Comparison of ENCODE assay signal across 8 cellular contexts in the genomic region with DNA sequence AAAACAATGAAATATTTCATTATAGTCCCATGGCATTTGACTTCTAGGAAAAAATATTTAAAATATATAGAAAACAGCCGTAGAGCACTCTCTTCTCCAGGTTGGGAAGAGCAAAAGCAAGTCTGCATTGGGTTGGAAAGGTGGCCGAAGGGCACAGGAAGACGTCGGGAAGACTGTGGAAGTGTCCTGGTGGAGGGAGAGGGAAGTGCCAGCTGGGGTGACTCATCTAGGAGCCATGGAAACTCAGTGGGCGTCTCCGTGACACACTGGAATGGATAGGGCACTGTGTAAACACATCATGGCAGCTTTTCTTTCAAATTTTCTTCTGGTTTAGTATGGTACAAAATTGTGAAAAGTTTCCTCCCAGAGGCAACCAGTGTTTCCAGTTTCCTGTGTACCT. TPM values are rescaled to one million over a fixed set of nuclear protein-coding genes. Genes with fewer than 3 reads are reported as not detected.
DNase-seq lines count a peak whose midpoint lies in the region; ATAC-seq and TF ChIP-seq lines count a peak whose summit lies in the region.

No MANE protein-coding gene starts in this region.

- peaks cover 24% of the 10 kb centered on the region for H3K4me1 Mint-ChIP-seq in activated T-cell treated with anti-CD3 and anti-CD28 coated beads, Interleukin-2, amount 50 U/mL, for 4 hours (ENCODE audit: low read depth)

- peak; percentile 91 for DNase-seq in Daoy (ENCODE audit: low read depth)
- peak; percentile 91 for DNase-seq in RKO (ENCODE audit: low spot score)
- peak; percentile 77 to 78 for DNase-seq in fibroblast of lung (ENCODE audit: low read depth in 2 of 2)
- DNase-seq in osteoblast (ENCODE audit: insufficient read length, low spot score, missing footprints): peak; percentile 96
- no peak for DNase-seq in SIG-M5 treated with dmso at 0.1 percent for 504 hours (lab: John Stamatoyannopoulos, UW; ENCODE audit: unreplicated experiment)
- DNase-seq in activated T-cell treated with anti-CD3 and anti-CD28 coated beads, Interleukin-2, amount 50 U/mL, for 4 hours: no peak

- H3K4me3 ChIP-seq in fibroblast of lung (replicated peaks in 1 of 4; ENCODE audit: control extremely low read depth in 1 of 4, insufficient read depth in 1 of 4, low read depth in 3 of 4, low read length in 4 of 4) (no peak overlapping the region), osteoblast (ENCODE audit: insufficient read depth, low read length) (no peak overlapping the region)

- H3K9ac ChIP-seq in fibroblast of lung (ENCODE audit: insufficient read depth, low read length): no peak overlapping the region

- H3K27me3 Mint-ChIP-seq in activated T-cell treated with anti-CD3 and anti-CD28 coated beads, Interleukin-2, amount 50 U/mL, for 4 hours (ENCODE audit: low read depth): no peaks in the 10 kb centered on the region

- no peak overlapping the region for H2AFZ ChIP-seq in fibroblast of lung (ENCODE audit: low read length)
- H2AFZ ChIP-seq in osteoblast (ENCODE audit: low read length): no peak overlapping the region

- H3K27ac ChIP-seq in fibroblast of lung (ENCODE audit: insufficient read depth, low read length): peak overlapping the region; percentile 17
- peak overlapping the region; percentile 68 for H3K27ac ChIP-seq in osteoblast (ENCODE audit: low read depth, low read length)

- peaks cover 38% of the 10 kb centered on the region for H3K36me3 Mint-ChIP-seq in activated T-cell treated with anti-CD3 and anti-CD28 coated beads, Interleukin-2, amount 50 U/mL, for 4 hours (ENCODE audit: insufficient read depth)

- H3K36me3 ChIP-seq in fibroblast of lung (ENCODE audit: control insufficient read depth, insufficient read depth, low read length): peaks cover 9% of the 10 kb centered on the region
- peaks cover 45% of the 10 kb centered on the region for H3K36me3 ChIP-seq in osteoblast (ENCODE audit: insufficient read depth, low read length)

- no peaks in the 10 kb centered on the region for H3K9me3 Mint-ChIP-seq in activated T-cell treated with anti-CD3 and anti-CD28 coated beads, Interleukin-2, amount 50 U/mL, for 4 hours

- TF ChIP-seq CTCF in fibroblast of lung (conservative IDR thresholded peaks at IDR 0.05 in 1 of 2, IDR thresholded peaks at IDR 0.05 in 1 of 2; ENCODE audit: low read depth in 1 of 2, low read length in 2 of 2): peak; percentile 60 to 71
- TF ChIP-seq CTCF in osteoblast (IDR thresholded peaks at IDR 0.05; ENCODE audit: extremely low read depth, low read depth, low read length): peak; percentile 65

- H3K4me3 Mint-ChIP-seq in activated T-cell treated with anti-CD3 and anti-CD28 coated beads, Interleukin-2, amount 50 U/mL, for 4 hours: no peak overlapping the region

- H3K9me3 ChIP-seq in fibroblast of lung (ENCODE audit: control insufficient read depth, insufficient read depth, low read depth, low read length): no peaks in the 10 kb centered on the region
- H3K9me3 ChIP-seq in osteoblast (ENCODE audit: low read depth, low read length): no peaks in the 10 kb centered on the region

- H4K20me1 ChIP-seq in fibroblast of lung (ENCODE audit: control insufficient read depth, extremely low read depth, insufficient read depth, low read length): no peaks in the 10 kb centered on the region
- H4K20me1 ChIP-seq in osteoblast (ENCODE audit: insufficient read depth, low read length): peaks cover 22% of the 10 kb centered on the region

- H3K4me2 ChIP-seq in fibroblast of lung (ENCODE audit: extremely low read depth, insufficient read depth, low read length) (peak overlapping the region; percentile 32), osteoblast (ENCODE audit: insufficient read depth, low read length) (peak overlapping the region; percentile 69)

- H3K79me2 ChIP-seq in fibroblast of lung (ENCODE audit: control insufficient read depth, insufficient read depth, low read length): peaks cover 20% of the 10 kb centered on the region
- peaks cover 56% of the 10 kb centered on the region for H3K79me2 ChIP-seq in osteoblast (ENCODE audit: insufficient read depth, low read length)

- H3K27me3 ChIP-seq in fibroblast of lung (ENCODE audit: control insufficient read depth, insufficient read depth, low read length): no peaks in the 10 kb centered on the region
- no peaks in the 10 kb centered on the region for H3K27me3 ChIP-seq in osteoblast (ENCODE audit: insufficient read depth, low read length)

- no peak for ATAC-seq in GM21528 (IDR thresholded peaks at IDR 0.05; ENCODE audit: low FRiP score, unreplicated experiment)
- no peak for ATAC-seq in activated T-cell treated with anti-CD3 and anti-CD28 coated beads, Interleukin-2, amount 50 U/mL, for 4 hours
- no peak for ATAC-seq in GM18502 (IDR thresholded peaks at IDR 0.05; ENCODE audit: poor library complexity, unreplicated experiment)

- peaks cover 5% of the 10 kb centered on the region for H3K4me1 ChIP-seq in fibroblast of lung (ENCODE audit: control insufficient read depth, extremely low read depth, insufficient read depth, low read length)
- H3K4me1 ChIP-seq in osteoblast (ENCODE audit: insufficient read depth, low read length): peaks cover 13% of the 10 kb centered on the region

RNA-seq across cellular contexts. Expression of gene GTPBP1, which starts 12.7 kb away (rescaled TPM):
- total RNA-seq in Daoy (2014; rRNA removed; shearing (Covaris generic)): 16.5 and 23.5 TPM in 2 replicates
- 18.0 and 23.1 TPM in 2 replicates for total RNA-seq in fibroblast of lung
- polyA plus RNA-seq in fibroblast of lung: 20.6 and 26.6 TPM in 2 replicates
- 19.6 and 22.2 TPM in 2 replicates for polyA plus RNA-seq in fibroblast of lung (2012)
- 59.4 and 70.1 TPM in 2 replicates for polyA minus RNA-seq in fibroblast of lung (ENCODE audit: low replicate concordance)
- total RNA-seq in osteoblast: 28.3 and 34.7 TPM in 2 replicates
- 10 to 100 TPM; 69.9 to 80.4 (median 76.5) TPM for total RNA-seq in activated T-cell treated with anti-CD3 and anti-CD28 coated beads, Interleukin-2, amount 50 U/mL, for 4 hours

RNA-seq across cellular contexts. Expression of gene JOSD1, which starts 17.7 kb away (rescaled TPM):
- 45.2 and 51.5 TPM in 2 replicates for total RNA-seq in Daoy (2014; rRNA removed; shearing (Covaris generic))
- total RNA-seq in fibroblast of lung (59.1 and 62.1 TPM in 2 replicates), osteoblast (82.2 and 86.1 TPM in 2 replicates)
- polyA plus RNA-seq in fibroblast of lung: 35.9 and 40.5 TPM in 2 replicates
- polyA plus RNA-seq in fibroblast of lung (2012): 32.4 and 32.9 TPM in 2 replicates
- polyA minus RNA-seq in fibroblast of lung (ENCODE audit: low replicate concordance): 43.6 and 54.7 TPM in 2 replicates
- total RNA-seq in activated T-cell treated with anti-CD3 and anti-CD28 coated beads, Interleukin-2, amount 50 U/mL, for 4 hours: 10 to 100 TPM; 65.3 to 76.0 (median 72.8) TPM

RNA-seq across cellular contexts. Expression of gene TOMM22, which starts 36.7 kb away (rescaled TPM):
- total RNA-seq in Daoy (2014; rRNA removed; shearing (Covaris generic)): 70.4 and 79.0 TPM in 2 replicates
- total RNA-seq in fibroblast of lung (61.1 and 65.0 TPM in 2 replicates), osteoblast (57.2 and 60.4 TPM in 2 replicates)
- 80.3 and 112 TPM in 2 replicates for polyA plus RNA-seq in fibroblast of lung
- polyA plus RNA-seq in fibroblast of lung (2012): 59.8 and 89.6 TPM in 2 replicates
- 6.9 and 12.3 TPM in 2 replicates for polyA minus RNA-seq in fibroblast of lung (ENCODE audit: low replicate concordance)
- 100 to 1,000 TPM; 247 to 280 (median 249) TPM for total RNA-seq in activated T-cell treated with anti-CD3 and anti-CD28 coated beads, Interleukin-2, amount 50 U/mL, for 4 hours

RNA-seq across cellular contexts. Expression of gene SUN2, which starts 37.4 kb away (rescaled TPM):
- 64.7 and 89.9 TPM in 2 replicates for total RNA-seq in Daoy (2014; rRNA removed; shearing (Covaris generic))
- total RNA-seq in fibroblast of lung (42.1 and 76.6 TPM in 2 replicates), osteoblast (95.2 and 105 TPM in 2 replicates)
- polyA plus RNA-seq in fibroblast of lung: 26.2 and 27.4 TPM in 2 replicates
- polyA plus RNA-seq in fibroblast of lung (2012): 46.4 and 50.4 TPM in 2 replicates
- polyA minus RNA-seq in fibroblast of lung (ENCODE audit: low replicate concordance): 183 and 189 TPM in 2 replicates
- 10 to 100 TPM; 30.1 to 44.6 (median 44.0) TPM for total RNA-seq in activated T-cell treated with anti-CD3 and anti-CD28 coated beads, Interleukin-2, amount 50 U/mL, for 4 hours

Comparison
In these comparisons a context has a peak if more than half of its experiments do, and no peak if none do; other contexts are left out.
1. DNase-seq: peak in Daoy (single experiment), RKO (single experiment), fibroblast of lung (2 of 2) and osteoblast (single experiment); none in SIG-M5 treated with dmso at 0.1 percent for 504 hours (single experiment) and activated T-cell treated with anti-CD3 and anti-CD28 coated beads, Interleukin-2, amount 50 U/mL, for 4 hours (single experiment).